ENCODE assay signal across 1 cellular context in the genomic region with DNA sequence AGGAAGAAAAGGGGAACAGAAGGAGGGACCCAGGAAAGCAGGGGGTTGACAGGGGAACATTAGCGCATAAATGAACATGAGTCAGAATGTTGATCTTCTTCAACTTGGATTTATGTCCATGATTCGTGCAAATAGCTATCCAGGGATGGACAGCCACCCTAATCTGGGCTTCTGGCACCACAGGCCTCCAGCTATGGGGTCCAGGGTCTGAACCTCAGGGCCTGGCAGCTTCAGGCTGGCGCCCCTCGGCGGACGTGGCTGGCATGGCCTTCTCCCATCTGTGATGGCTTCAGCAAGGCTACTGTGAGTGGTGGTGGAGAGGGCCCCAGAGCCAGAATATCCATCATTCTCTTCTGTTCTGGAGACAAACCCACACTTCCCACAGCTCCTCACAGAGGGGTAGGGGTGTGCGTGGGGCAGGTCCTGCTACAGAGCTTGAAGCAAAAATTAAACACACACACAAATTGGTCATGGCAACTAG.
TF ChIP-seq lines count a peak whose summit lies in the region.

No MANE protein-coding gene starts in this region.

TF ChIP-seq in K562, 482 proteins besides CTCF, POLR2A, EP300 and RAD21 (continued from another document):
- TF ChIP-seq, protein P1, sequence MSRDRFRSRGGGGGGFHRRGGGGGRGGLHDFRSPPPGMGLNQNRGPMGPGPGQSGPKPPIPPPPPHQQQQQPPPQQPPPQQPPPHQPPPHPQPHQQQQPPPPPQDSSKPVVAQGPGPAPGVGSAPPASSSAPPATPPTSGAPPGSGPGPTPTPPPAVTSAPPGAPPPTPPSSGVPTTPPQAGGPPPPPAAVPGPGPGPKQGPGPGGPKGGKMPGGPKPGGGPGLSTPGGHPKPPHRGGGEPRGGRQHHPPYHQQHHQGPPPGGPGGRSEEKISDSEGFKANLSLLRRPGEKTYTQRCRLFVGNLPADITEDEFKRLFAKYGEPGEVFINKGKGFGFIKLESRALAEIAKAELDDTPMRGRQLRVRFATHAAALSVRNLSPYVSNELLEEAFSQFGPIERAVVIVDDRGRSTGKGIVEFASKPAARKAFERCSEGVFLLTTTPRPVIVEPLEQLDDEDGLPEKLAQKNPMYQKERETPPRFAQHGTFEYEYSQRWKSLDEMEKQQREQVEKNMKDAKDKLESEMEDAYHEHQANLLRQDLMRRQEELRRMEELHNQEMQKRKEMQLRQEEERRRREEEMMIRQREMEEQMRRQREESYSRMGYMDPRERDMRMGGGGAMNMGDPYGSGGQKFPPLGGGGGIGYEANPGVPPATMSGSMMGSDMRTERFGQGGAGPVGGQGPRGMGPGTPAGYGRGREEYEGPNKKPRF (IDR thresholded peaks at IDR 0.05; ENCODE audit: low read depth, low read length): no peak
- TF ChIP-seq, protein P2, sequence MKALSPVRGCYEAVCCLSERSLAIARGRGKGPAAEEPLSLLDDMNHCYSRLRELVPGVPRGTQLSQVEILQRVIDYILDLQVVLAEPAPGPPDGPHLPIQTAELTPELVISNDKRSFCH (CRISPR knock-in tag; IDR thresholded peaks at IDR 0.05): no peak
- TF ChIP-seq, protein P2 (tag; IDR thresholded peaks at IDR 0.05): no peak
- TF ChIP-seq FOXK2 (conservative IDR thresholded peaks at IDR 0.05 in 1 of 2, IDR thresholded peaks at IDR 0.05 in 1 of 2; ENCODE audit: low read depth in 2 of 2): no peak
- TF ChIP-seq FUS (optimal IDR thresholded peaks at IDR 0.05; ENCODE audit: low read depth, low read length): no peak
TF ChIP-seq in K562: peak in this region for 0.
